22 cellular contexts compared by ENCODE assay signal in the genomic region with DNA sequence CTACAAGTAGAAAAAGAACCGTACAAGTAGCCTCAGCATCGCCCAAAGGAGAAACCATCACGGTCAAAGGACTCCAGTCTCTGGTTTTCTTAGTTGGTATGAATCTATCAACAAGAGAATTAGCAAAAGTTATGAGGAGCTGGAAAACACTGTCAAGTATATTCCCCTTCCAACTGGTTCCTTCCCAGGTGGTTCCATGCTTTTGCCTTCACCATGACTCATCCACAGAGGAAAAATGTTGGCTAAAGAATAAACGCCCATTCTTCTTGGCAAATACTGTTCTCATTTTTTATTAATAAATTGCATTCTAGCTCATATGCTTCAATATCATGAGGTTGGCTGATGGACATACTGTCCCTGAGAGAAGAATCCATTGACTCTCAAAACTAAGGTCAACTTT. TPM values are rescaled to one million over a fixed set of nuclear protein-coding genes. Genes with fewer than 3 reads are reported as not detected.
A peak's percentile ranks its signal among the peaks of the same experiment; 100 is the strongest.
DNase-seq lines count a peak whose midpoint lies in the region; ATAC-seq and TF ChIP-seq lines count a peak whose summit lies in the region.
"Had no signal": no experiment of that assay in that cellular context is flagged by ENCODE, and none has a peak within 500 bp of the region (broad histone marks: within the 10 kb centered on the region; RNA-seq: fewer than 3 reads in every experiment).

No MANE protein-coding gene starts in this region.

- no peaks in the 10 kb centered on the region for H3K27me3 Mint-ChIP-seq in stimulated activated naive CD8-positive, alpha-beta T cell treated with anti-CD3 and anti-CD28 coated beads, Interleukin-15, Interleukin-2, amounts not matched to agents 100 ng/mL and 50 ng/mL, for 24 hours
- no peaks in the 10 kb centered on the region for H3K27me3 Mint-ChIP-seq in stimulated activated naive CD8-positive, alpha-beta T cell treated with anti-CD3 and anti-CD28 coated beads, Interleukin-15, amount 100 ng/mL, for 72 hours
- H3K27me3 Mint-ChIP-seq in naive thymus-derived CD8-positive, alpha-beta T cell = no peaks in the 10 kb centered on the region

- H3K27ac Mint-ChIP-seq in stimulated activated naive CD8-positive, alpha-beta T cell treated with anti-CD3 and anti-CD28 coated beads, Interleukin-15, Interleukin-2, amounts not matched to agents 100 ng/mL and 50 ng/mL, for 24 hours = peak overlapping the region; percentile 64
- no peak overlapping the region for H3K27ac Mint-ChIP-seq in stimulated activated naive CD8-positive, alpha-beta T cell treated with anti-CD3 and anti-CD28 coated beads, Interleukin-15, amount 100 ng/mL, for 72 hours
- peak overlapping the region; percentile 66 to 95 (median 86) for H3K27ac Mint-ChIP-seq in naive thymus-derived CD8-positive, alpha-beta T cell
- H3K27ac Mint-ChIP-seq: brain had no signal

- peaks cover 85% of the 10 kb centered on the region for H3K4me1 Mint-ChIP-seq in stimulated activated naive CD8-positive, alpha-beta T cell treated with anti-CD3 and anti-CD28 coated beads, Interleukin-15, Interleukin-2, amounts not matched to agents 100 ng/mL and 50 ng/mL, for 24 hours (ENCODE audit: low read depth)
- peaks cover 75% of the 10 kb centered on the region for H3K4me1 Mint-ChIP-seq in stimulated activated naive CD8-positive, alpha-beta T cell treated with anti-CD3 and anti-CD28 coated beads, Interleukin-15, amount 100 ng/mL, for 72 hours
- peaks cover 42 to 89% (median 81%) of the 10 kb centered on the region in 4 donors for H3K4me1 Mint-ChIP-seq in naive thymus-derived CD8-positive, alpha-beta T cell

- POLR2A ChIA-PET in naive thymus-derived CD8-positive, alpha-beta T cell (lab: Charles Lee) = interaction anchor here (0.5 to 2.1 kb wide), 2 partner anchors 58 to 89 kb away, joined by 3 to 4 read pairs; no protein-coding TSS in a partner anchor

- H3K4me3 ChIP-seq in foreskin fibroblast (ENCODE audit: low read depth in 1 of 2, low read length in 2 of 2) = no peak overlapping the region
- H3K4me3 ChIP-seq: stomach had no signal

- no peak for TF ChIP-seq CTCF in foreskin fibroblast (IDR thresholded peaks at IDR 0.05; ENCODE audit: low read depth, low read length)

- DNase-seq in stimulated activated naive CD8-positive, alpha-beta T cell treated with anti-CD3 and anti-CD28 coated beads, Interleukin-15, amount 100 ng/mL, for 72 hours = no peak
- DNase-seq in dermis blood vessel endothelial cell = peak; percentile 30
- no peak for DNase-seq in naive thymus-derived CD8-positive, alpha-beta T cell
- no peak for DNase-seq in NCI-H226
- no peak for DNase-seq in foreskin fibroblast
- DNase-seq in GDM1 (lab: John Stamatoyannopoulos, UW) = no peak
- DNase-seq: activated CD4-positive, CD25-positive, alpha-beta regulatory T cell; activated CD8-positive, alpha-beta memory T cell treated with anti-CD3 and anti-CD28 coated beads, Interleukin-2, amount 50 U/mL, for 48 hours; activated naive CD4-positive, alpha-beta T cell treated with anti-CD3 and anti-CD28 coated beads, Interleukin-2, amount 50 U/mL, for 16 hours; Calu3; cortex of kidney; mammary epithelial cell; MM.1S; NCI-H1694; NCI-H446 treated with DMSO at 0.1 percent for 48 hours; stomach; T-helper 1 cell had no signal

- H3K36me3 Mint-ChIP-seq in stimulated activated naive CD8-positive, alpha-beta T cell treated with anti-CD3 and anti-CD28 coated beads, Interleukin-15, Interleukin-2, amounts not matched to agents 100 ng/mL and 50 ng/mL, for 24 hours (ENCODE audit: low read depth) = peaks cover 15% of the 10 kb centered on the region
- H3K36me3 Mint-ChIP-seq in naive thymus-derived CD8-positive, alpha-beta T cell = peaks cover 0 to 12% (median 9%) of the 10 kb centered on the region in 3 donors
- H3K36me3 Mint-ChIP-seq: brain had no signal

- no peaks in the 10 kb centered on the region for H3K9me3 Mint-ChIP-seq in stimulated activated naive CD8-positive, alpha-beta T cell treated with anti-CD3 and anti-CD28 coated beads, Interleukin-15, Interleukin-2, amounts not matched to agents 100 ng/mL and 50 ng/mL, for 24 hours
- H3K9me3 Mint-ChIP-seq in stimulated activated naive CD8-positive, alpha-beta T cell treated with anti-CD3 and anti-CD28 coated beads, Interleukin-15, amount 100 ng/mL, for 72 hours = no peaks in the 10 kb centered on the region
- H3K9me3 Mint-ChIP-seq in naive thymus-derived CD8-positive, alpha-beta T cell = no peaks in the 10 kb centered on the region
- H3K9me3 Mint-ChIP-seq: neural crest cell had no signal

- ATAC-seq in stimulated activated naive CD8-positive, alpha-beta T cell treated with anti-CD3 and anti-CD28 coated beads, Interleukin-15, amount 100 ng/mL, for 72 hours = no peak
- ATAC-seq in naive thymus-derived CD8-positive, alpha-beta T cell = no peak
- no peak for ATAC-seq in GM21786 (IDR thresholded peaks at IDR 0.05; ENCODE audit: unreplicated experiment)
- ATAC-seq: Right ventricle myocardium inferior had no signal

- no peak overlapping the region for H3K4me3 Mint-ChIP-seq in stimulated activated naive CD8-positive, alpha-beta T cell treated with anti-CD3 and anti-CD28 coated beads, Interleukin-15, Interleukin-2, amounts not matched to agents 100 ng/mL and 50 ng/mL, for 24 hours
- H3K4me3 Mint-ChIP-seq in stimulated activated naive CD8-positive, alpha-beta T cell treated with anti-CD3 and anti-CD28 coated beads, Interleukin-15, amount 100 ng/mL, for 72 hours = no peak overlapping the region
- H3K4me3 Mint-ChIP-seq in naive thymus-derived CD8-positive, alpha-beta T cell = peak overlapping the region in 2 of 10 donors; percentile 80 to 81
- H3K4me3 Mint-ChIP-seq: neural crest cell had no signal

RNA-seq across cellular contexts. Expression of a gene that starts 6.4 kb away (rescaled TPM):
- total RNA-seq in dermis blood vessel endothelial cell = 68.5 and 109 TPM in 2 replicates
- 100 to 1,000 TPM in 1 of 2 experiments, 10 to 100 TPM in 1; 94.4 to 120 TPM for total RNA-seq in naive thymus-derived CD8-positive, alpha-beta T cell
- polyA plus RNA-seq in naive thymus-derived CD8-positive, alpha-beta T cell = 10 to 100 TPM; 26.9 to 58.4 (median 44.9) TPM
- total RNA-seq: Calu3 had no signal

Comparison
In these comparisons a context has a peak if more than half of its experiments do, and no peak if none do; other contexts are left out.
1. H3K27ac Mint-ChIP-seq: peak in stimulated activated naive CD8-positive, alpha-beta T cell treated with anti-CD3 and anti-CD28 coated beads, Interleukin-15, Interleukin-2, amounts not matched to agents 100 ng/mL and 50 ng/mL, for 24 hours (single experiment) and naive thymus-derived CD8-positive, alpha-beta T cell (10 of 10); none in stimulated activated naive CD8-positive, alpha-beta T cell treated with anti-CD3 and anti-CD28 coated beads, Interleukin-15, amount 100 ng/mL, for 72 hours (0 of 2).